9 cellular contexts compared by ENCODE assay signal in the genomic region with DNA sequence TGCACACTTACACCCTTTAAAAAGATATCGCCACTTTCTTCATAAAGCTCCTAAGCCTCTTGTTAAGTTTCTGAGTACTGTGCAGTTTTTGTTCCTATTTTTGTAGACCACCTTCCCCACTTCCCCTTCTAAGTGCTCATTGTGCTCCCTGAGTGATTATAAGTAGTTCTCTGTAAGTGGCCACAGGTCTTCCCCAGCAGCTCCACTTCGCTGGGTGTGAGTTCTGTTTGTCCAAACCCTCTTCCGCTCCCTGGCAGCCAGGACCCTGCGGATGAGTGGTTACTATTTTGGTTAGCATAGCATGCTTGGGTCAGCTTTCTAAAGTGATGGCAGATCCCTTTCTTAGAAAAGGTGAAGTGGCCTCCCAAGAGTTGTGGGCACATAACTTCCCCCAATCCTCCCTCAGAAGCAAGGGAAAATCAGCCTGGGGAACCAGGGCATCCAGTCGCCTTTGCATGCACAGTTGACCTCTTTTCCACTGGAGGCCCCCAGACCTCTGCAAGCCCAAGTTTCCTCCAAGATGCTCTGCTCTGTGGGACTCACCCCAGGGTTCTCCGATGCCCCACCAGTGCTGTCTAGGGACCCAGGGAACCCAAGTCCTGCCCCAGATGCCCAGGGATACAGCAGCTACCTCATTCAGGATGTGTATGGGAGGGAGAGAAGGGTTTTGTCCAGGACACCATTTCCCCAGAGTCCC.
DNase-seq lines count a peak whose midpoint lies in the region; ATAC-seq and TF ChIP-seq lines count a peak whose summit lies in the region.
"Had no signal": no experiment of that assay in that cellular context is flagged by ENCODE, and none has a peak within 500 bp of the region (broad histone marks: within the 10 kb centered on the region; RNA-seq: fewer than 3 reads in every experiment).

No MANE protein-coding gene starts in this region.

- TF ChIP-seq CTCF in GM10248 (IDR thresholded peaks at IDR 0.05; ENCODE audit: control extremely low read depth, extremely low read depth, low read depth, missing control alignments): no peak
- TF ChIP-seq CTCF in MCF 10A (IDR thresholded peaks at IDR 0.05; ENCODE audit: unreplicated experiment): no peak

- no peak overlapping the region for H3K27ac Mint-ChIP-seq in effector memory CD8-positive, alpha-beta T cell
- no peak overlapping the region for H3K27ac Mint-ChIP-seq in MCF 10A (ENCODE audit: low read depth, unreplicated experiment)

- no peaks in the 10 kb centered on the region for H3K36me3 Mint-ChIP-seq in effector memory CD8-positive, alpha-beta T cell (ENCODE audit: insufficient read depth)
- H3K36me3 Mint-ChIP-seq in MCF 10A (ENCODE audit: insufficient read depth, unreplicated experiment): no peaks in the 10 kb centered on the region

- POLR2A ChIA-PET in GM10248 (lab: Yijun Ruan, JAX) (no interaction called here), MCF 10A (lab: Yijun Ruan, JAX) (no interaction called here)

- no peak overlapping the region for H3K4me3 Mint-ChIP-seq in effector memory CD8-positive, alpha-beta T cell
- H3K4me3 Mint-ChIP-seq in MCF 10A (ENCODE audit: unreplicated experiment): no peak overlapping the region

- peak; percentile 88 for ATAC-seq in GM18502 (IDR thresholded peaks at IDR 0.05; ENCODE audit: poor library complexity, unreplicated experiment)
- peak; percentile 70 for ATAC-seq in GM21526 (IDR thresholded peaks at IDR 0.05; ENCODE audit: low FRiP score, unreplicated experiment)
- peak; percentile 83 for ATAC-seq in HG03442 (IDR thresholded peaks at IDR 0.05; ENCODE audit: unreplicated experiment)
- peak; percentile 14 for ATAC-seq in effector memory CD8-positive, alpha-beta T cell (replicated peaks)

- no peaks in the 10 kb centered on the region for H3K27me3 Mint-ChIP-seq in effector memory CD8-positive, alpha-beta T cell
- H3K27me3 Mint-ChIP-seq in MCF 10A (ENCODE audit: insufficient read depth, unreplicated experiment): no peaks in the 10 kb centered on the region

- no TSS peak for BruUV-seq in MCF 10A (replicated peaks; lab: Mats Ljungman, UMichigan)

- peaks cover 20% of the 10 kb centered on the region in 2 donors for H3K4me1 Mint-ChIP-seq in effector memory CD8-positive, alpha-beta T cell (ENCODE audit: low read depth in 2 of 2)
- H3K4me1 Mint-ChIP-seq in MCF 10A (ENCODE audit: insufficient read depth, unreplicated experiment): no peaks in the 10 kb centered on the region

- no peaks in the 10 kb centered on the region for H3K9me3 Mint-ChIP-seq in effector memory CD8-positive, alpha-beta T cell
- peaks cover 37% of the 10 kb centered on the region for H3K9me3 Mint-ChIP-seq in MCF 10A (ENCODE audit: unreplicated experiment)

- intact Hi-C loops in MCF 10A (cut with micrococcal nuclease): no loop called here

- CTCF ChIA-PET in GM10248 (lab: Yijun Ruan, JAX) (no interaction called here), MCF 10A (lab: Yijun Ruan, JAX) (no interaction called here)

- DNase-seq in effector memory CD8-positive, alpha-beta T cell: no peak
- DNase-seq in GM10248 (ENCODE audit: extremely low spot score): no peak
- no peak for DNase-seq in MCF 10A (ENCODE audit: unreplicated experiment)
- no peak for DNase-seq in NCI-H1930 (lab: John Stamatoyannopoulos, UW)
- no peak for DNase-seq in A172 (ENCODE audit: low spot score)
- DNase-seq: DMS79 had no signal

Comparison
In these comparisons a context has a peak if more than half of its experiments do, and no peak if none do; other contexts are left out.
1. ATAC-seq: peak in every context shown above with its lines; median percentile 88 in GM18502; 83 in HG03442; 70 in GM21526; 14 in effector memory CD8-positive, alpha-beta T cell.